In the genomic region with DNA sequence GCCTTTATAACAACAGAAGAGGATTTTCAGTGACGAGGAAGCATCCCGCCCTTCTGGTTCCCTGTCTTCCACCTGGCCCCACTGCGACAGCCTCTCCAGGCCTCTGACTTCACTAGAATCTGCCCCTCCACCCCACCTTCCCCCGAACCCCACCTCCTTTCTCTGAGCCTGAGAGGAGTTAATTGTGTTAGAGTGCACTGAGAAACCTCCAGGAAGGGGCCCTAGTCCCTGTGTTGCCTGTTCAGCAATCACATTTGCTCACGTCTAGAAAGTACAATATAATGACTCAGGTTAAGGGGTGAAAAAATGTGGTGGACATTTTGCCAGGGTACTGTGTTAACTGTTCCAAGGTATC, we compare ENCODE assay signal across 10 cellular contexts. TPM values are rescaled to one million over a fixed set of nuclear protein-coding genes. Genes with fewer than 3 reads are reported as not detected.
A peak's percentile ranks its signal among the peaks of the same experiment; 100 is the strongest.
DNase-seq lines count a peak whose midpoint lies in the region; ATAC-seq and TF ChIP-seq lines count a peak whose summit lies in the region.
"Had no signal": no experiment of that assay in that cellular context is flagged by ENCODE, and none has a peak within 500 bp of the region (broad histone marks: within the 10 kb centered on the region; RNA-seq: fewer than 3 reads in every experiment).

No MANE protein-coding gene starts in this region.

- no peaks in the 10 kb centered on the region for H3K27me3 ChIP-seq in GM23338 (ENCODE audit: insufficient read depth)
- no peaks in the 10 kb centered on the region for H3K27me3 ChIP-seq in body of pancreas
- H3K27me3 ChIP-seq in neutrophil = no peaks in the 10 kb centered on the region

- H3K4me2 ChIP-seq in GM23338 = peak overlapping the region; percentile 74

- TF ChIP-seq CTCF in GM23338 (conservative IDR thresholded peaks at IDR 0.05; ENCODE audit: low read depth in 2 of 2) = no peak
- TF ChIP-seq CTCF in body of pancreas (IDR thresholded peaks at IDR 0.05) = no peak
- TF ChIP-seq CTCF in neutrophil (IDR thresholded peaks at IDR 0.05) = no peak

- no peaks in the 10 kb centered on the region for H3K36me3 ChIP-seq in GM23338 (ENCODE audit: insufficient read depth)
- H3K36me3 ChIP-seq in body of pancreas (replicated peaks in 1 of 2; ENCODE audit: insufficient read depth in 1 of 2, low read depth in 2 of 2) = no peaks in the 10 kb centered on the region
- H3K36me3 ChIP-seq in neutrophil = no peaks in the 10 kb centered on the region

- H3K4me3 ChIP-seq in GM23338 = peak overlapping the region; percentile 41; the same call in 1 of the 2 replicates
- no peak overlapping the region for H3K4me3 ChIP-seq in body of pancreas
- H3K4me3 ChIP-seq in neutrophil (ENCODE audit: low read depth in 1 of 2, low read length in 1 of 2) = peak overlapping the region; percentile 27 to 48

- peaks cover 5% of the 10 kb centered on the region for H3K27me3 Mint-ChIP-seq in GM23338 (ENCODE audit: insufficient read depth, low read depth, poor library complexity)

- ATAC-seq in GM23338 (peak; percentile 74), body of pancreas (peak; percentile 21), GM18861 (IDR thresholded peaks at IDR 0.05; ENCODE audit: unreplicated experiment) (no peak), GM19455 (IDR thresholded peaks at IDR 0.05; ENCODE audit: unreplicated experiment) (no peak), GM18873 (IDR thresholded peaks at IDR 0.05; ENCODE audit: low FRiP score, unreplicated experiment) (no peak)

- no peaks in the 10 kb centered on the region for H3F3A ChIP-seq in GM23338 (replicated peaks; ENCODE audit: low read depth)

- intact Hi-C loops in body of pancreas (cut with DNase I) = no loop called here

- peak; percentile 63 for DNase-seq in GM23338 (ENCODE audit: low spot score)
- peak; percentile 63 for DNase-seq in NCI-H2171 (lab: John Stamatoyannopoulos, UW)
- DNase-seq in body of pancreas = no peak
- DNase-seq in epidermal melanocyte (ENCODE audit: insufficient read length, low spot score) = no peak
- DNase-seq: HCEC 1CT, NCI-H1092 had no signal

- peaks cover 51% of the 10 kb centered on the region for H3K4me1 Mint-ChIP-seq in GM23338

- no peak overlapping the region for H3K27ac Mint-ChIP-seq in GM23338

- WGBS in body of pancreas, 2 donors = 51 to 53% methylated on average over 4 to 5 of the region's 5 CpGs

- peak overlapping the region; percentile 62 for H3K4me3 Mint-ChIP-seq in GM23338

- peaks cover 35% of the 10 kb centered on the region for H3K4me1 ChIP-seq in GM23338 (ENCODE audit: insufficient read depth)
- peaks cover 20% of the 10 kb centered on the region for H3K4me1 ChIP-seq in body of pancreas
- H3K4me1 ChIP-seq in neutrophil (ENCODE audit: control insufficient read depth in 1 of 2, insufficient read depth in 1 of 2, low read depth in 1 of 2, low read length in 1 of 2) = peaks cover 100% of the 10 kb centered on the region in 2 experiments

- no peaks in the 10 kb centered on the region for H3K9me3 ChIP-seq in body of pancreas
- H3K9me3 ChIP-seq in neutrophil = no peaks in the 10 kb centered on the region

- TF ChIP-seq POLR2A in body of pancreas (IDR thresholded peaks at IDR 0.05) = no peak

- H2AFZ ChIP-seq in GM23338 = no peak overlapping the region

- no peaks in the 10 kb centered on the region for H3K9me2 ChIP-seq in GM23338 (ENCODE audit: insufficient read depth)

- H3K9me3 Mint-ChIP-seq in GM23338 = no peaks in the 10 kb centered on the region

- peaks cover 10% of the 10 kb centered on the region; the same call in 1 of the 2 replicates for H4K20me1 ChIP-seq in GM23338 (replicated peaks; ENCODE audit: insufficient read depth)

- no peak overlapping the region for H3K27ac ChIP-seq in GM23338 (ENCODE audit: low read depth)
- H3K27ac ChIP-seq in body of pancreas = peak overlapping the region in 2 of 4 donors; percentile 3 to 37
- H3K27ac ChIP-seq in neutrophil = peak overlapping the region; percentile 95

- H3K79me2 ChIP-seq in GM23338 (replicated peaks; ENCODE audit: insufficient read depth) = peaks cover 37% of the 10 kb centered on the region

- no peaks in the 10 kb centered on the region for H3K36me3 Mint-ChIP-seq in GM23338 (ENCODE audit: low read depth)

TF ChIP-seq in GM23338, 12 proteins besides CTCF, POLR2A, EP300 and RAD21:
- no peak for TF ChIP-seq STAT1 (IDR thresholded peaks at IDR 0.05; ENCODE audit: unreplicated experiment)
- no peak for TF ChIP-seq POLR2AphosphoS5 (IDR thresholded peaks at IDR 0.05; ENCODE audit: low read depth)
- TF ChIP-seq EZH2 (IDR thresholded peaks at IDR 0.05; ENCODE audit: low read depth, unreplicated experiment) = no peak
- TF ChIP-seq, protein P1, sequence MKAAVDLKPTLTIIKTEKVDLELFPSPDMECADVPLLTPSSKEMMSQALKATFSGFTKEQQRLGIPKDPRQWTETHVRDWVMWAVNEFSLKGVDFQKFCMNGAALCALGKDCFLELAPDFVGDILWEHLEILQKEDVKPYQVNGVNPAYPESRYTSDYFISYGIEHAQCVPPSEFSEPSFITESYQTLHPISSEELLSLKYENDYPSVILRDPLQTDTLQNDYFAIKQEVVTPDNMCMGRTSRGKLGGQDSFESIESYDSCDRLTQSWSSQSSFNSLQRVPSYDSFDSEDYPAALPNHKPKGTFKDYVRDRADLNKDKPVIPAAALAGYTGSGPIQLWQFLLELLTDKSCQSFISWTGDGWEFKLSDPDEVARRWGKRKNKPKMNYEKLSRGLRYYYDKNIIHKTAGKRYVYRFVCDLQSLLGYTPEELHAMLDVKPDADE (IDR thresholded peaks at IDR 0.05) = no peak
- TF ChIP-seq REST (IDR thresholded peaks at IDR 0.05; ENCODE audit: unreplicated experiment) = no peak
- no peak for TF ChIP-seq JUNB (IDR thresholded peaks at IDR 0.05; ENCODE audit: unreplicated experiment)
TF ChIP-seq in GM23338: peak in this region for 0.

RNA-seq across cellular contexts. Expression of gene PTPRJ, which starts 38.8 kb away (rescaled TPM):
- 14.0 and 16.0 TPM in 2 replicates for total RNA-seq in GM23338 (2014; rRNA removed; shearing (Covaris generic))
- 3.8 and 4.2 TPM in 2 replicates for polyA plus RNA-seq in GM23338 (2016; fragmentation: Nextera tagmentation; extraction: Ambion mirVana)
- 10 to 100 TPM; 10.9 to 17.1 TPM for total RNA-seq in body of pancreas

Comparison
In these comparisons a context has a peak if more than half of its experiments do, and no peak if none do; other contexts are left out.
1. ATAC-seq: peak in GM23338 (single experiment) and body of pancreas (single experiment); none in GM18861 (single experiment), GM19455 (single experiment) and GM18873 (single experiment).
2. DNase-seq: peak in GM23338 (single experiment) and NCI-H2171 (single experiment); none in body of pancreas (0 of 4) and epidermal melanocyte (single experiment).
3. H3K4me3 ChIP-seq: peak in GM23338 (single experiment) and neutrophil (2 of 2); none in body of pancreas (0 of 2).